26 cellular contexts compared by ENCODE assay signal in genomic region chr15:78233496-78233895, GRCh38. TPM values are rescaled to one million over a fixed set of nuclear protein-coding genes. Genes with fewer than 3 reads are reported as not detected.
"Had no signal": no experiment of that assay in that cellular context is flagged by ENCODE, and none has a peak within 500 bp of the region (broad histone marks: within the 10 kb centered on the region; RNA-seq: fewer than 3 reads in every experiment).

No MANE protein-coding gene starts in this region.

- H3K27ac Mint-ChIP-seq: activated CD4-positive, alpha-beta memory T cell treated with anti-CD3 and anti-CD28 coated beads, Interleukin-2, amount 10 ng/mL, durations not matched to agents 7 days and 5 days; activated naive CD4-positive, alpha-beta T cell treated with anti-CD3 and anti-CD28 coated beads, Interleukin-2, amount 50 U/mL, for 24 hours; activated T-cell treated with anti-CD3 and anti-CD28 coated beads, Interleukin-2, amount 50 U/mL, for 72 hours; endodermal cell; memory B cell; nephron; stimulated activated naive CD8-positive, alpha-beta T cell treated with anti-CD3 and anti-CD28 coated beads, Interleukin-15, Interleukin-2, amounts not matched to agents 100 ng/mL and 50 ng/mL, for 24 hours had no signal

- H3K27ac ChIP-seq: adrenal gland, coronary artery, esophagus squamous epithelium, gastrocnemius medialis, tibial nerve had no signal

- H3K27me3 ChIP-seq: adrenal gland, gastrocnemius medialis, tibial nerve had no signal

- H3K4me3 ChIP-seq: adrenal gland, coronary artery, esophagus squamous epithelium, gastrocnemius medialis, tibial nerve had no signal

- H3K27me3 Mint-ChIP-seq: activated naive CD4-positive, alpha-beta T cell treated with anti-CD3 and anti-CD28 coated beads, Interleukin-2, amount 50 U/mL, for 24 hours; stimulated activated naive CD8-positive, alpha-beta T cell treated with anti-CD3 and anti-CD28 coated beads, Interleukin-15, Interleukin-2, amounts not matched to agents 100 ng/mL and 50 ng/mL, for 24 hours had no signal

- H3K4me1 Mint-ChIP-seq: activated naive CD4-positive, alpha-beta T cell treated with anti-CD3 and anti-CD28 coated beads, Interleukin-2, amount 50 U/mL, for 24 hours; central memory CD8-positive, alpha-beta T cell; memory B cell; nephron had no signal

- H3K9me3 Mint-ChIP-seq: activated CD4-positive, alpha-beta memory T cell treated with anti-CD3 and anti-CD28 coated beads, Interleukin-2, amount 10 ng/mL, durations not matched to agents 7 days and 5 days; activated naive CD4-positive, alpha-beta T cell treated with anti-CD3 and anti-CD28 coated beads, Interleukin-2, amount 50 U/mL, for 24 hours; activated T-cell treated with anti-CD3 and anti-CD28 coated beads, Interleukin-2, amount 50 U/mL, for 72 hours; central memory CD8-positive, alpha-beta T cell; endodermal cell; memory B cell; nephron; stimulated activated naive CD8-positive, alpha-beta T cell treated with anti-CD3 and anti-CD28 coated beads, Interleukin-15, Interleukin-2, amounts not matched to agents 100 ng/mL and 50 ng/mL, for 24 hours had no signal

- H3K9me3 ChIP-seq: adrenal gland, esophagus squamous epithelium, gastrocnemius medialis, tibial nerve had no signal

- H3K4me3 Mint-ChIP-seq: activated CD4-positive, alpha-beta memory T cell treated with anti-CD3 and anti-CD28 coated beads, Interleukin-2, amount 10 ng/mL, durations not matched to agents 7 days and 5 days; activated naive CD4-positive, alpha-beta T cell treated with anti-CD3 and anti-CD28 coated beads, Interleukin-2, amount 50 U/mL, for 24 hours; activated T-cell treated with anti-CD3 and anti-CD28 coated beads, Interleukin-2, amount 50 U/mL, for 72 hours; central memory CD8-positive, alpha-beta T cell; endodermal cell; memory B cell; nephron; stimulated activated naive CD8-positive, alpha-beta T cell treated with anti-CD3 and anti-CD28 coated beads, Interleukin-15, Interleukin-2, amounts not matched to agents 100 ng/mL and 50 ng/mL, for 24 hours had no signal

- DNase-seq: activated CD4-positive, alpha-beta memory T cell treated with anti-CD3 and anti-CD28 coated beads, Interleukin-2, amount 10 ng/mL, durations not matched to agents 7 days and 5 days; activated CD4-positive, alpha-beta T cell treated with anti-CD3 and anti-CD28 coated beads for 48 hours; activated gamma-delta T cell treated with Interleukin-2 at 50 U/mL for 16 hours; activated T-cell treated with anti-CD3 and anti-CD28 coated beads, Interleukin-2, amount 50 U/mL, for 72 hours; endodermal cell; esophagus squamous epithelium; gastrocnemius medialis; head of caudate nucleus; islet precursor cell; left colon; posterior cingulate gyrus; retina; stimulated activated CD4-positive, alpha-beta T cell treated with anti-CD3 and anti-CD28 coated beads, Interleukin-12 subunit alpha, Interleukin-12 subunit beta, amount 100 ng/mL, for 4 hours; stimulated activated CD4-positive, alpha-beta T cell treated with anti-CD3 and anti-CD28 coated beads, Interleukin-4, amount 100 ng/mL, for 4 hours; substantia nigra; T-helper 2 cell had no signal

- H3K36me3 ChIP-seq: adrenal gland, esophagus squamous epithelium, gastrocnemius medialis, tibial nerve had no signal

- H3K36me3 Mint-ChIP-seq: activated naive CD4-positive, alpha-beta T cell treated with anti-CD3 and anti-CD28 coated beads, Interleukin-2, amount 50 U/mL, for 24 hours; memory B cell had no signal

- H3K4me1 ChIP-seq: esophagus squamous epithelium, gastrocnemius medialis had no signal

RNA-seq across cellular contexts. Expression of gene ACSBG1, which starts 0.9 kb away (rescaled TPM):
- total RNA-seq: activated CD4-positive, alpha-beta memory T cell treated with anti-CD3 and anti-CD28 coated beads, Interleukin-2, amount 10 ng/mL, durations not matched to agents 7 days and 5 days; astrocyte; omental fat pad had no signal
